ENCODE assay signal across 28 cellular contexts in genomic region chr20:2542361-2542760, GRCh38. TPM values are rescaled to one million over a fixed set of nuclear protein-coding genes. Genes with fewer than 3 reads are reported as not detected.
"Had no signal": no experiment of that assay in that cellular context is flagged by ENCODE, and none has a peak within 500 bp of the region (broad histone marks: within the 10 kb centered on the region; RNA-seq: fewer than 3 reads in every experiment).

No MANE protein-coding gene starts in this region.

- H3K4me1 ChIP-seq: stomach, suprapubic skin, tibial artery, transverse colon, upper lobe of left lung, upper lobe of right lung, uterus, vagina had no signal

- H3K27me3 ChIP-seq: testis, thyroid gland, upper lobe of left lung, uterus, vagina had no signal

- H3K4me3 ChIP-seq: stomach, suprapubic skin, testis, thoracic aorta, thyroid gland, tibial artery, tibial nerve, transverse colon, upper lobe of left lung, upper lobe of right lung, uterus, vagina had no signal

- ATAC-seq: stimulated activated effector memory CD8-positive, alpha-beta T cell treated with anti-CD3 and anti-CD28 coated beads, Interleukin-12 subunit alpha, Interleukin-12 subunit beta, amount 100 ng/mL, for 72 hours; stimulated activated memory B cell treated with anti-CD40 and anti-IgM and Interleukin-4, amounts not matched to agents 10 μg/mL and 1 μg/mL and 100 μg/mL, for 72 hours; stimulated activated naive B cell treated with anti-CD40 and anti-IgM and Interleukin-4, amounts not matched to agents 10 μg/mL and 1 μg/mL and 100 μg/mL, for 72 hours; stimulated activated naive CD8-positive, alpha-beta T cell treated with anti-CD3 and anti-CD28 coated beads, Interleukin-15, amount 100 ng/mL, for 72 hours; stimulated activated naive CD8-positive, alpha-beta T cell treated with anti-CD3 and anti-CD28 coated beads, Interleukin-15, Interleukin-2, amounts not matched to agents 100 U/mL and 50 U/mL, for 24 hours; upper lobe of right lung had no signal

- FAIRE-seq: urothelium cell line had no signal

- DNase-seq: stimulated activated CD4-positive, alpha-beta T cell treated with anti-CD3 and anti-CD28 coated beads, Interleukin-2, amount 100 ng/mL, for 48 hours; stimulated activated CD4-positive, alpha-beta T cell treated with anti-CD3 and anti-CD28 coated beads, Interleukin-4, amount 100 ng/mL, for 1 hour; stimulated activated CD4-positive, alpha-beta T cell treated with anti-CD3 and anti-CD28 coated beads, Interleukin-4, amount 100 ng/mL, for 24 hours; stimulated activated CD4-positive, alpha-beta T cell treated with anti-CD3 and anti-CD28 coated beads, Interleukin-4, amount 100 ng/mL, for 4 hours; stimulated activated CD8-positive, alpha-beta memory T cell treated with anti-CD3 and anti-CD28 coated beads, Interleukin-4, amount 100 ng/mL, for 48 hours; stimulated activated naive B cell treated with anti-CD40 and anti-IgM and Interleukin-4, amounts not matched to agents 10 μg/mL and 1 μg/mL and 100 μg/mL, for 72 hours; stimulated activated naive CD4-positive, alpha-beta T cell; stimulated activated naive CD4-positive, alpha-beta T cell treated with Interleukin-2 at 50 U/mL for 16 hours; stimulated activated naive CD8-positive, alpha-beta T cell treated with anti-CD3 and anti-CD28 coated beads, Interleukin-15, amount 100 ng/mL, for 72 hours; stimulated activated naive CD8-positive, alpha-beta T cell treated with anti-CD3 and anti-CD28 coated beads, Interleukin-15, Interleukin-2, amounts not matched to agents 100 U/mL and 50 U/mL, for 24 hours; stomach; substantia nigra; testis; thyroid gland; tibial artery; transverse colon; trophoblast cell; upper lobe of left lung; upper lobe of right lung; uterus had no signal

- H3K27ac ChIP-seq: stomach, suprapubic skin, testis, thoracic aorta, thyroid gland, tibial artery, tibial nerve, transverse colon, upper lobe of left lung, upper lobe of right lung, uterus, vagina had no signal

- H3K36me3 ChIP-seq: stomach, suprapubic skin, thoracic aorta, thyroid gland, tibial artery, tibial nerve, transverse colon, upper lobe of left lung, upper lobe of right lung, uterus, vagina had no signal

- H3K9me3 ChIP-seq: stomach, suprapubic skin, testis, thoracic aorta, thyroid gland, tibial artery, tibial nerve, transverse colon, upper lobe of left lung, upper lobe of right lung, uterus, vagina had no signal

RNA-seq across cellular contexts. Expression of gene TMC2, which starts 6.0 kb away (rescaled TPM):
- total RNA-seq: stomach, suprapubic skin, thoracic aorta, transverse colon, ureter, uterus, vagina had no signal
